ENCODE assay signal across 21 cellular contexts in genomic region chr11:39209966-39210365, GRCh38.
"Had no signal": no experiment of that assay in that cellular context is flagged by ENCODE, and none has a peak within 500 bp of the region (broad histone marks: within the 10 kb centered on the region; RNA-seq: fewer than 3 reads in every experiment).

No MANE protein-coding gene starts in this region.

- H3K9me3 Mint-ChIP-seq: nephron had no signal

- H3K4me3 ChIP-seq: coronary artery, dorsolateral prefrontal cortex, left ventricle myocardium inferior, mucosa of descending colon, ovary, psoas muscle, smooth muscle cell, suprapubic skin, tibial nerve had no signal

- H3K4me1 ChIP-seq: left ventricle myocardium inferior, psoas muscle, suprapubic skin, tibial nerve had no signal

- H3K4me3 Mint-ChIP-seq: activated T-cell treated with anti-CD3 and anti-CD28 coated beads, Interleukin-2, amount 50 U/mL, for 72 hours; nephron had no signal

- H3K4me2 ChIP-seq: smooth muscle cell had no signal

- H3K36me3 Mint-ChIP-seq: activated naive CD4-positive, alpha-beta T cell treated with anti-CD3 and anti-CD28 coated beads, Interleukin-2, amount 50 U/mL, for 72 hours had no signal

- H3K36me3 ChIP-seq: left ventricle myocardium inferior, ovary, suprapubic skin, tibial nerve had no signal

- H3K27me3 ChIP-seq: dorsolateral prefrontal cortex, ovary, suprapubic skin, tibial nerve had no signal

- H3K27ac ChIP-seq: coronary artery, dorsolateral prefrontal cortex, left ventricle myocardium inferior, ovary, psoas muscle, suprapubic skin, tibial nerve had no signal

- H3K27ac Mint-ChIP-seq: activated naive CD4-positive, alpha-beta T cell treated with anti-CD3 and anti-CD28 coated beads, Interleukin-2, amount 50 U/mL, for 72 hours; activated T-cell treated with anti-CD3 and anti-CD28 coated beads, Interleukin-2, amount 50 U/mL, for 72 hours; nephron had no signal

- H3K9me3 ChIP-seq: left ventricle myocardium inferior, mucosa of descending colon, ovary, psoas muscle, suprapubic skin, tibial nerve had no signal

- ATAC-seq: activated naive CD4-positive, alpha-beta T cell treated with anti-CD3 and anti-CD28 coated beads, Interleukin-2, amount 50 U/mL, for 72 hours; activated T-cell treated with anti-CD3 and anti-CD28 coated beads, Interleukin-2, amount 50 U/mL, for 72 hours; mucosa of descending colon; psoas muscle had no signal

- DNase-seq: activated CD4-positive, alpha-beta T cell treated with anti-CD3 and anti-CD28 coated beads for 4 hours; activated CD4-positive, alpha-beta T cell treated with anti-CD3 and anti-CD28 coated beads, Interleukin-2, amount 50 U/mL, for 4 hours; activated CD4-positive, CD25-positive, alpha-beta regulatory T cell; activated naive CD4-positive, alpha-beta T cell; activated T-cell treated with anti-CD3 and anti-CD28 coated beads for 4 hours; activated T-cell treated with anti-CD3 and anti-CD28 coated beads, Interleukin-2, amount 50 U/mL, for 72 hours; effector memory CD4-positive, alpha-beta T cell; glutamatergic neuron; left ventricle myocardium inferior; mucosa of descending colon; ovary; psoas muscle; stimulated activated CD4-positive, alpha-beta T cell treated with anti-CD3 and anti-CD28 coated beads, Interleukin-2, amount 100 ng/mL, for 24 hours; stimulated activated naive CD4-positive, alpha-beta T cell had no signal
